In genomic region chr5:146192571-146193043, GRCh38 we compare ENCODE assay signal across 1 cellular context.
A peak's percentile ranks its signal among the peaks of the same experiment; 100 is the strongest.
TF ChIP-seq lines count a peak whose summit lies in the region.

No MANE protein-coding gene starts in this region.

TF ChIP-seq in K562, 482 proteins besides CTCF, POLR2A, EP300 and RAD21 (continued from another document and continues in another):
- TF ChIP-seq ZBTB40 (IDR thresholded peaks at IDR 0.05), result no peak
- TF ChIP-seq ZBTB40 (CRISPR knock-in tag; IDR thresholded peaks at IDR 0.05), result no peak
- no peak for TF ChIP-seq SETDB1 (IDR thresholded peaks at IDR 0.05; ENCODE audit: low read length)
- TF ChIP-seq GTF2E2 (tag; IDR thresholded peaks at IDR 0.05), result peak; percentile 33; the same call in 1 of the 2 replicates
- TF ChIP-seq MYC (IDR thresholded peaks at IDR 0.05; ENCODE audit: low read depth, low read length), result 0 out of 2 replicates have a peak, but pooled peaks have one; percentile 26
- TF ChIP-seq MYC (CRISPR knock-in tag; IDR thresholded peaks at IDR 0.05; ENCODE audit: borderline replicate concordance, low read depth), result no peak
- no peak for TF ChIP-seq RAD51 (IDR thresholded peaks at IDR 0.05; ENCODE audit: borderline replicate concordance, low read depth)
- no peak for TF ChIP-seq MTA1 (IDR thresholded peaks at IDR 0.05; ENCODE audit: borderline replicate concordance)
- TF ChIP-seq HDAC8 (tag; IDR thresholded peaks at IDR 0.05), result no peak
- TF ChIP-seq ARID1B (IDR thresholded peaks at IDR 0.05), result peak; percentile 68
- 0 out of 2 replicates have a peak, but pooled peaks have one; percentile 39 for TF ChIP-seq NFATC3 (IDR thresholded peaks at IDR 0.05)
- no peak for TF ChIP-seq RFX1 (IDR thresholded peaks at IDR 0.05)
- TF ChIP-seq TEAD2 (tag; IDR thresholded peaks at IDR 0.05), result no peak
- no peak for TF ChIP-seq NR4A1 (CRISPR knock-in tag; IDR thresholded peaks at IDR 0.05)
- 0 out of 2 replicates have a peak, but pooled peaks have one; percentile 46 for TF ChIP-seq NR4A1 (tag; IDR thresholded peaks at IDR 0.05)
- no peak for TF ChIP-seq ETS1 (conservative IDR thresholded peaks at IDR 0.05; ENCODE audit: control insufficient read depth, low read depth, low read length)
- TF ChIP-seq FOXJ3 (CRISPR knock-in tag; IDR thresholded peaks at IDR 0.05), result no peak
- TF ChIP-seq SMARCE1 (IDR thresholded peaks at IDR 0.05), result peak; percentile 24; the same call in 1 of the 2 replicates
- no peak for TF ChIP-seq ZNF699 (CRISPR knock-in tag; IDR thresholded peaks at IDR 0.05; ENCODE audit: insufficient replicate concordance)
- no peak for TF ChIP-seq USF1 (CRISPR knock-in tag; IDR thresholded peaks at IDR 0.05)
- TF ChIP-seq TCF15 (CRISPR knock-in tag; IDR thresholded peaks at IDR 0.05), result no peak
- TF ChIP-seq FOXP4 (CRISPR knock-in tag; IDR thresholded peaks at IDR 0.05; ENCODE audit: borderline replicate concordance), result no peak
- no peak for TF ChIP-seq CGGBP1 (CRISPR knock-in tag; IDR thresholded peaks at IDR 0.05)
- no peak for TF ChIP-seq ZNF224 (CRISPR knock-in tag; IDR thresholded peaks at IDR 0.05)
- peak; percentile 73; the same call in 1 of the 2 replicates for TF ChIP-seq DMBX1 (CRISPR knock-in tag; IDR thresholded peaks at IDR 0.05; ENCODE audit: borderline replicate concordance)
- no peak for TF ChIP-seq U2AF2 (optimal IDR thresholded peaks at IDR 0.05; ENCODE audit: low read depth, low read length)
- TF ChIP-seq CEBPG (CRISPR knock-in tag; IDR thresholded peaks at IDR 0.05), result peak; percentile 93
- TF ChIP-seq CEBPG (tag; conservative IDR thresholded peaks at IDR 0.05 in 1 of 2, IDR thresholded peaks at IDR 0.05 in 1 of 2), result peak; percentile 90 to 94
- TF ChIP-seq WHSC1 (IDR thresholded peaks at IDR 0.05; ENCODE audit: low read length), result no peak
- no peak for TF ChIP-seq CBFA2T2 (conservative IDR thresholded peaks at IDR 0.05)
- no peak for TF ChIP-seq MTA2 (IDR thresholded peaks at IDR 0.05; ENCODE audit: low read depth)
- TF ChIP-seq ZNF217 (CRISPR knock-in tag; IDR thresholded peaks at IDR 0.05), result no peak
- TF ChIP-seq ZBTB26 (CRISPR knock-in tag; IDR thresholded peaks at IDR 0.05), result no peak
- TF ChIP-seq NFIX (CRISPR knock-in tag; IDR thresholded peaks at IDR 0.05; ENCODE audit: low read depth), result no peak
- no peak for TF ChIP-seq ZMIZ1 (IDR thresholded peaks at IDR 0.05; ENCODE audit: low read depth in 2 of 2, low read length in 2 of 2)
